ENCODE assay signal across 1 cellular context in genomic region chr2:20431772-20432171, GRCh38.
TF ChIP-seq lines count a peak whose summit lies in the region.

No MANE protein-coding gene starts in this region.

TF ChIP-seq in HepG2, 621 proteins besides CTCF, POLR2A, EP300 and RAD21 (continued from another document and continues in another):
- TF ChIP-seq ZNF672 (CRISPR knock-in tag; IDR thresholded peaks at IDR 0.05) (no peak), ZNF264 (CRISPR knock-in tag; IDR thresholded peaks at IDR 0.05) (no peak), TRIM22 (IDR thresholded peaks at IDR 0.05) (no peak), ZNF235 (CRISPR knock-in tag; IDR thresholded peaks at IDR 0.05; ENCODE audit: borderline replicate concordance) (no peak), ZNF460 (CRISPR knock-in tag; IDR thresholded peaks at IDR 0.05; ENCODE audit: borderline replicate concordance) (no peak), ZNF547 (CRISPR knock-in tag; IDR thresholded peaks at IDR 0.05) (no peak), YEATS2 (CRISPR knock-in tag; IDR thresholded peaks at IDR 0.05; ENCODE audit: borderline replicate concordance) (no peak), CEBPG (CRISPR knock-in tag; IDR thresholded peaks at IDR 0.05) (no peak), HOXA9 (CRISPR knock-in tag; IDR thresholded peaks at IDR 0.05; ENCODE audit: borderline replicate concordance) (no peak), ZFP62 (CRISPR knock-in tag; IDR thresholded peaks at IDR 0.05) (no peak), ZNF382 (CRISPR knock-in tag; IDR thresholded peaks at IDR 0.05; ENCODE audit: borderline replicate concordance) (no peak), ZNF574 (CRISPR knock-in tag; IDR thresholded peaks at IDR 0.05) (no peak), ZNF83 (CRISPR knock-in tag; IDR thresholded peaks at IDR 0.05; ENCODE audit: borderline replicate concordance) (no peak), KDM2A (CRISPR knock-in tag; IDR thresholded peaks at IDR 0.05; ENCODE audit: borderline replicate concordance, low read depth) (no peak), GPN1 (CRISPR knock-in tag; IDR thresholded peaks at IDR 0.05; ENCODE audit: borderline replicate concordance) (no peak), CREB1 (IDR thresholded peaks at IDR 0.05) (no peak), CREB1 (CRISPR knock-in tag; IDR thresholded peaks at IDR 0.05) (no peak), TEAD3 (CRISPR knock-in tag; optimal IDR thresholded peaks at IDR 0.05; ENCODE audit: borderline replicate concordance) (peak; percentile 33), EHMT2 (IDR thresholded peaks at IDR 0.05; ENCODE audit: borderline replicate concordance, low read depth, low read length) (no peak), ZNF431 (CRISPR knock-in tag; IDR thresholded peaks at IDR 0.05; ENCODE audit: borderline replicate concordance, low read depth) (no peak), SAP130 (CRISPR knock-in tag; IDR thresholded peaks at IDR 0.05; ENCODE audit: low read depth) (peak; percentile 58; the same call in 1 of the 2 replicates), ZNF792 (CRISPR knock-in tag; IDR thresholded peaks at IDR 0.05) (no peak), ZNF160 (CRISPR knock-in tag; IDR thresholded peaks at IDR 0.05) (no peak), THYN1 (CRISPR knock-in tag; IDR thresholded peaks at IDR 0.05; ENCODE audit: borderline replicate concordance, low read depth) (no peak), HNF4A (CRISPR knock-in tag; IDR thresholded peaks at IDR 0.05) (no peak), HDAC6 (IDR thresholded peaks at IDR 0.05; ENCODE audit: low read depth, low read length) (no peak), ZNF704 (CRISPR knock-in tag; IDR thresholded peaks at IDR 0.05; ENCODE audit: borderline replicate concordance) (no peak), NFE2 (CRISPR knock-in tag; IDR thresholded peaks at IDR 0.05) (no peak), ZNF441 (CRISPR knock-in tag; IDR thresholded peaks at IDR 0.05; ENCODE audit: borderline replicate concordance) (0 out of 2 replicates have a peak, but pooled peaks have one; percentile 16), PHF5A (CRISPR knock-in tag; IDR thresholded peaks at IDR 0.05; ENCODE audit: low read depth, unreplicated experiment) (no peak), WIZ (CRISPR knock-in tag; IDR thresholded peaks at IDR 0.05) (no peak), ZNF614 (CRISPR knock-in tag; IDR thresholded peaks at IDR 0.05; ENCODE audit: borderline replicate concordance) (no peak), TCF7 (IDR thresholded peaks at IDR 0.05; ENCODE audit: low read depth) (peak; percentile 54; the same call in 1 of the 2 replicates), DBP (CRISPR knock-in tag; IDR thresholded peaks at IDR 0.05; ENCODE audit: not compliant biosample characterization) (no peak), ZSCAN31 (CRISPR knock-in tag; IDR thresholded peaks at IDR 0.05; ENCODE audit: low read depth) (no peak), ZHX2 (IDR thresholded peaks at IDR 0.05; ENCODE audit: low read depth) (no peak), ZHX2 (CRISPR knock-in tag; IDR thresholded peaks at IDR 0.05; ENCODE audit: borderline replicate concordance) (no peak), PITX1 (CRISPR knock-in tag; IDR thresholded peaks at IDR 0.05) (peak; percentile 83), ZNF17 (CRISPR knock-in tag; IDR thresholded peaks at IDR 0.05) (no peak), ZNF737 (CRISPR knock-in tag; IDR thresholded peaks at IDR 0.05; ENCODE audit: borderline replicate concordance) (no peak), ZNF883 (CRISPR knock-in tag; IDR thresholded peaks at IDR 0.05; ENCODE audit: not compliant biosample characterization) (no peak), ZNF12 (CRISPR knock-in tag; IDR thresholded peaks at IDR 0.05) (no peak), EED (CRISPR knock-in tag; IDR thresholded peaks at IDR 0.05) (no peak), ZNF292 (CRISPR knock-in tag; IDR thresholded peaks at IDR 0.05; ENCODE audit: borderline replicate concordance, low read depth) (peak; percentile 49; the same call in 1 of the 2 replicates), PAX8 (CRISPR knock-in tag; IDR thresholded peaks at IDR 0.05; ENCODE audit: borderline replicate concordance) (no peak)
- TF ChIP-seq, protein P1, sequence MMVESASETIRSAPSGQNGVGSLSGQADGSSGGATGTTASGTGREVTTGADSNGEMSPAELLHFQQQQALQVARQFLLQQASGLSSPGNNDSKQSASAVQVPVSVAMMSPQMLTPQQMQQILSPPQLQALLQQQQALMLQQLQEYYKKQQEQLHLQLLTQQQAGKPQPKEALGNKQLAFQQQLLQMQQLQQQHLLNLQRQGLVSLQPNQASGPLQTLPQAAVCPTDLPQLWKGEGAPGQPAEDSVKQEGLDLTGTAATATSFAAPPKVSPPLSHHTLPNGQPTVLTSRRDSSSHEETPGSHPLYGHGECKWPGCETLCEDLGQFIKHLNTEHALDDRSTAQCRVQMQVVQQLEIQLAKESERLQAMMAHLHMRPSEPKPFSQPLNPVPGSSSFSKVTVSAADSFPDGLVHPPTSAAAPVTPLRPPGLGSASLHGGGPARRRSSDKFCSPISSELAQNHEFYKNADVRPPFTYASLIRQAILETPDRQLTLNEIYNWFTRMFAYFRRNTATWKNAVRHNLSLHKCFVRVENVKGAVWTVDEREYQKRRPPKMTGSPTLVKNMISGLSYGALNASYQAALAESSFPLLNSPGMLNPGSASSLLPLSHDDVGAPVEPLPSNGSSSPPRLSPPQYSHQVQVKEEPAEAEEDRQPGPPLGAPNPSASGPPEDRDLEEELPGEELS (CRISPR knock-in tag; IDR thresholded peaks at IDR 0.05), result no peak
- TF ChIP-seq, protein P2, sequence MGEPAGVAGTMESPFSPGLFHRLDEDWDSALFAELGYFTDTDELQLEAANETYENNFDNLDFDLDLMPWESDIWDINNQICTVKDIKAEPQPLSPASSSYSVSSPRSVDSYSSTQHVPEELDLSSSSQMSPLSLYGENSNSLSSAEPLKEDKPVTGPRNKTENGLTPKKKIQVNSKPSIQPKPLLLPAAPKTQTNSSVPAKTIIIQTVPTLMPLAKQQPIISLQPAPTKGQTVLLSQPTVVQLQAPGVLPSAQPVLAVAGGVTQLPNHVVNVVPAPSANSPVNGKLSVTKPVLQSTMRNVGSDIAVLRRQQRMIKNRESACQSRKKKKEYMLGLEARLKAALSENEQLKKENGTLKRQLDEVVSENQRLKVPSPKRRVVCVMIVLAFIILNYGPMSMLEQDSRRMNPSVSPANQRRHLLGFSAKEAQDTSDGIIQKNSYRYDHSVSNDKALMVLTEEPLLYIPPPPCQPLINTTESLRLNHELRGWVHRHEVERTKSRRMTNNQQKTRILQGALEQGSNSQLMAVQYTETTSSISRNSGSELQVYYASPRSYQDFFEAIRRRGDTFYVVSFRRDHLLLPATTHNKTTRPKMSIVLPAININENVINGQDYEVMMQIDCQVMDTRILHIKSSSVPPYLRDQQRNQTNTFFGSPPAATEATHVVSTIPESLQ (CRISPR knock-in tag; conservative IDR thresholded peaks at IDR 0.05), result no peak
- TF ChIP-seq, protein P3, sequence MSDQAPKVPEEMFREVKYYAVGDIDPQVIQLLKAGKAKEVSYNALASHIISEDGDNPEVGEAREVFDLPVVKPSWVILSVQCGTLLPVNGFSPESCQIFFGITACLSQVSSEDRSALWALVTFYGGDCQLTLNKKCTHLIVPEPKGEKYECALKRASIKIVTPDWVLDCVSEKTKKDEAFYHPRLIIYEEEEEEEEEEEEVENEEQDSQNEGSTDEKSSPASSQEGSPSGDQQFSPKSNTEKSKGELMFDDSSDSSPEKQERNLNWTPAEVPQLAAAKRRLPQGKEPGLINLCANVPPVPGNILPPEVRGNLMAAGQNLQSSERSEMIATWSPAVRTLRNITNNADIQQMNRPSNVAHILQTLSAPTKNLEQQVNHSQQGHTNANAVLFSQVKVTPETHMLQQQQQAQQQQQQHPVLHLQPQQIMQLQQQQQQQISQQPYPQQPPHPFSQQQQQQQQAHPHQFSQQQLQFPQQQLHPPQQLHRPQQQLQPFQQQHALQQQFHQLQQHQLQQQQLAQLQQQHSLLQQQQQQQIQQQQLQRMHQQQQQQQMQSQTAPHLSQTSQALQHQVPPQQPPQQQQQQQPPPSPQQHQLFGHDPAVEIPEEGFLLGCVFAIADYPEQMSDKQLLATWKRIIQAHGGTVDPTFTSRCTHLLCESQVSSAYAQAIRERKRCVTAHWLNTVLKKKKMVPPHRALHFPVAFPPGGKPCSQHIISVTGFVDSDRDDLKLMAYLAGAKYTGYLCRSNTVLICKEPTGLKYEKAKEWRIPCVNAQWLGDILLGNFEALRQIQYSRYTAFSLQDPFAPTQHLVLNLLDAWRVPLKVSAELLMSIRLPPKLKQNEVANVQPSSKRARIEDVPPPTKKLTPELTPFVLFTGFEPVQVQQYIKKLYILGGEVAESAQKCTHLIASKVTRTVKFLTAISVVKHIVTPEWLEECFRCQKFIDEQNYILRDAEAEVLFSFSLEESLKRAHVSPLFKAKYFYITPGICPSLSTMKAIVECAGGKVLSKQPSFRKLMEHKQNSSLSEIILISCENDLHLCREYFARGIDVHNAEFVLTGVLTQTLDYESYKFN (CRISPR knock-in tag; conservative IDR thresholded peaks at IDR 0.05), result peak; percentile 63
